20 cellular contexts compared by ENCODE assay signal in the genomic region with DNA sequence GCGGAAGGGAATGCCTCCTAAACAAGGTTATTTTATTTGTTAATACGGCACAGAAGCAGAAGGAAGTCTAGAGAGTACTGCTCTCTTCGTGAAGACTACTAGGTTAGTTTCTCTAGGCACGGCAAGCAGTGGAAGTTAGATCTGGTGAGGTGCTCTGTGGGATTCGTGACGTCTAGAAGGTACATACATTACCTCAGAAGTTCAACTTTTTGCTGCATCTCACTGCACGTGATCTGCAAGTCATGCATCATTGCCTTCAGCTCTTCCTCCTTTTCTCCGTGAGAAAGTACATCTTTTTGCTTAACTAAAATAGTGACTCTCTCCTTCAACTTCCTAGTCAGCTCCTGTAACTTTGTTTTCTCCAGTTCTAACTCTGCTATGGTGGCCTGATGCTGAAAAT.
A peak's percentile ranks its signal among the peaks of the same experiment; 100 is the strongest.
DNase-seq lines count a peak whose midpoint lies in the region; ATAC-seq and TF ChIP-seq lines count a peak whose summit lies in the region.
"Had no signal": no experiment of that assay in that cellular context is flagged by ENCODE, and none has a peak within 500 bp of the region (broad histone marks: within the 10 kb centered on the region; RNA-seq: fewer than 3 reads in every experiment).

No MANE protein-coding gene starts in this region.

- H2AFZ ChIP-seq in OCI-LY3 (ENCODE audit: low read depth, low read length): no peak overlapping the region
- H2AFZ ChIP-seq in SK-N-SH (ENCODE audit: low read depth): no peak overlapping the region

- peak overlapping the region in 3 of 11 experiments; percentile 8 to 54 (median 18); a peak in 3 of 22 replicates for H3K9ac ChIP-seq in BLaER1 treated with 17β-estradiol and CSF1 and Interleukin-3, amounts not matched to agents 10 nM and 100 nM
- H3K9ac ChIP-seq in OCI-LY3 (ENCODE audit: low read length) (peak overlapping the region; percentile 27; the same call in 1 of the 2 replicates), SK-N-SH (no peak overlapping the region)

- WGBS in SK-N-SH (ENCODE audit: low lambda C conversion rate): 90% methylated on average over 8 of the region's 8 CpGs

- no peak overlapping the region for H3K4me3 ChIP-seq in BLaER1 treated with 17β-estradiol and CSF1 and Interleukin-3, amounts not matched to agents 10 nM and 100 nM
- H3K4me3 ChIP-seq in OCI-LY3 (ENCODE audit: low read length) (peak overlapping the region; percentile 34; the same call in 1 of the 2 replicates), mucosa of descending colon (no peak overlapping the region), SK-N-SH (ENCODE audit: low read depth in 2 of 2, low read length in 1 of 2) (no peak overlapping the region)
- H3K4me3 ChIP-seq: cardiac muscle cell, K562, ovary had no signal

- TF ChIP-seq CTCF in GM20000 (IDR thresholded peaks at IDR 0.05; ENCODE audit: extremely low read depth, missing control alignments) (no peak), OCI-LY3 (IDR thresholded peaks at IDR 0.05; ENCODE audit: low read depth, low read length) (no peak), mucosa of descending colon (IDR thresholded peaks at IDR 0.05) (no peak), SK-N-SH (IDR thresholded peaks at IDR 0.05) (no peak)

- peaks cover 0 to 27% (median 6%) of the 10 kb centered on the region in 11 experiments; a peak in 9 of 22 replicates for H4K20me1 ChIP-seq in BLaER1 treated with 17β-estradiol and CSF1 and Interleukin-3, amounts not matched to agents 10 nM and 100 nM
- H4K20me1 ChIP-seq in OCI-LY3 (ENCODE audit: insufficient read depth, low read length) (no peaks in the 10 kb centered on the region), SK-N-SH (ENCODE audit: insufficient read depth) (no peaks in the 10 kb centered on the region)

- H3K27me3 ChIP-seq in BLaER1 treated with 17β-estradiol and CSF1 and Interleukin-3, amounts not matched to agents 10 nM and 100 nM: no peaks in the 10 kb centered on the region
- H3K27me3 ChIP-seq in OCI-LY3 (ENCODE audit: low read depth, low read length): no peaks in the 10 kb centered on the region
- H3K27me3 ChIP-seq in SK-N-SH (ENCODE audit: insufficient read depth): no peaks in the 10 kb centered on the region
- H3K27me3 ChIP-seq: cardiac muscle cell, ovary had no signal

- POLR2A ChIA-PET in SK-N-SH (lab: Yijun Ruan, JAX): interaction anchor here (1.3 kb wide), 1 partner anchor 13 kb away, joined by 3 read pairs; no protein-coding TSS in a partner anchor

- H3K79me2 ChIP-seq in OCI-LY3 (ENCODE audit: low read length): peaks cover 52% of the 10 kb centered on the region
- H3K79me2 ChIP-seq in SK-N-SH (ENCODE audit: insufficient read depth): peaks cover 8% of the 10 kb centered on the region; the same call in 1 of the 2 replicates

- no peak for TF ChIP-seq EP300 in SK-N-SH (IDR thresholded peaks at IDR 0.05; ENCODE audit: borderline replicate concordance in 1 of 2, low read depth in 1 of 2, low read length in 1 of 2)

- peak overlapping the region in 9 of 11 experiments; percentile 23 to 60 (median 47); a peak in 13 of 22 replicates for H3K27ac ChIP-seq in BLaER1 treated with 17β-estradiol and CSF1 and Interleukin-3, amounts not matched to agents 10 nM and 100 nM
- H3K27ac ChIP-seq in OCI-LY3 (ENCODE audit: low read length): peak overlapping the region; percentile 91
- no peak overlapping the region for H3K27ac ChIP-seq in SK-N-SH (ENCODE audit: low read depth in 2 of 2, low read length in 1 of 2)
- H3K27ac ChIP-seq: cardiac muscle cell, ovary had no signal

- peaks cover 80 to 100% (median 97%) of the 10 kb centered on the region in 11 experiments for H3K36me3 ChIP-seq in BLaER1 treated with 17β-estradiol and CSF1 and Interleukin-3, amounts not matched to agents 10 nM and 100 nM
- H3K36me3 ChIP-seq in OCI-LY3 (replicated peaks; ENCODE audit: low read depth, low read length) (peaks cover 73% of the 10 kb centered on the region), mucosa of descending colon (ENCODE audit: low read depth) (no peaks in the 10 kb centered on the region), SK-N-SH (replicated peaks in 1 of 2; ENCODE audit: control insufficient read depth in 1 of 2, insufficient read depth in 2 of 2, low read length in 1 of 2) (peaks cover 56 to 82% of the 10 kb centered on the region in 2 experiments)
- H3K36me3 ChIP-seq: ovary had no signal

- peaks cover 18 to 30% (median 23%) of the 10 kb centered on the region in 10 experiments for H3K4me1 ChIP-seq in BLaER1 treated with 17β-estradiol and CSF1 and Interleukin-3, amounts not matched to agents 10 nM and 100 nM
- peaks cover 62% of the 10 kb centered on the region for H3K4me1 ChIP-seq in OCI-LY3 (ENCODE audit: low read length)
- H3K4me1 ChIP-seq in mucosa of descending colon (ENCODE audit: low read depth): no peaks in the 10 kb centered on the region
- no peaks in the 10 kb centered on the region; a peak in 1 of 4 replicates for H3K4me1 ChIP-seq in SK-N-SH (ENCODE audit: control insufficient read depth in 1 of 2, insufficient read depth in 2 of 2, low read depth in 1 of 2, low read length in 1 of 2)

- CTCF ChIA-PET in SK-N-SH (lab: Yijun Ruan, JAX): interaction anchor here (1.4 kb wide), 1 partner anchor 21 kb away, joined by 4 read pairs; no protein-coding TSS in a partner anchor

- intact Hi-C loops in mucosa of descending colon (cut with DNase I, micrococcal nuclease): no loop called here

- no peaks in the 10 kb centered on the region for H3K9me2 ChIP-seq in SK-N-SH

- peak overlapping the region; percentile 36 to 77 (median 60) for H3K4me2 ChIP-seq in BLaER1 treated with 17β-estradiol and CSF1 and Interleukin-3, amounts not matched to agents 10 nM and 100 nM
- H3K4me2 ChIP-seq in OCI-LY3 (ENCODE audit: low read length) (peak overlapping the region; percentile 67), SK-N-SH (no peak overlapping the region)

- no peak for TF ChIP-seq RAD21 in SK-N-SH (IDR thresholded peaks at IDR 0.05; ENCODE audit: low read length)

- peak; percentile 21 for DNase-seq in GM20000 (ENCODE audit: low spot score)
- DNase-seq in mucosa of descending colon: no peak
- DNase-seq in SK-N-SH: no peak
- no peak for DNase-seq in HPDE6-E6E7 (ENCODE audit: extremely low spot score)
- no peak for DNase-seq in effector CD8-positive, alpha-beta T cell (lab: John Stamatoyannopoulos, UW)
- DNase-seq in SK-N-DZ (ENCODE audit: low spot score): no peak
- DNase-seq: activated CD4-positive, alpha-beta T cell treated with anti-CD3 and anti-CD28 coated beads for 4 hours; activated CD8-positive, alpha-beta memory T cell treated with anti-CD3 and anti-CD28 coated beads, Interleukin-2, amount 10 ng/mL, durations not matched to agents 7 days and 5 days; anterior cingulate cortex; glutamatergic neuron; NCI-H187; NCI-H774; ovary; stimulated activated CD4-positive, alpha-beta T cell treated with anti-CD3 and anti-CD28 coated beads, Interleukin-4, amount 100 ng/mL, for 1 hour; trophoblast cell had no signal

- ATAC-seq in mucosa of descending colon: peak; percentile 50
- ATAC-seq: activated CD8-positive, alpha-beta memory T cell treated with anti-CD3 and anti-CD28 coated beads, Interleukin-2, amount 10 ng/mL, durations not matched to agents 7 days and 5 days; K562; Panc1 had no signal

- peaks cover 0 to under 1% (median 0%) of the 10 kb centered on the region in 11 experiments; a peak in 2 of 22 replicates for H3K9me3 ChIP-seq in BLaER1 treated with 17β-estradiol and CSF1 and Interleukin-3, amounts not matched to agents 10 nM and 100 nM (replicated peaks in 1 of 11)
- H3K9me3 ChIP-seq in OCI-LY3 (ENCODE audit: insufficient read depth, low read length) (no peaks in the 10 kb centered on the region), mucosa of descending colon (no peaks in the 10 kb centered on the region), SK-N-SH (no peaks in the 10 kb centered on the region)
- H3K9me3 ChIP-seq: ovary had no signal

- H3F3A ChIP-seq in SK-N-SH (replicated peaks; ENCODE audit: insufficient read depth): no peaks in the 10 kb centered on the region

TF ChIP-seq in SK-N-SH, 30 proteins besides CTCF, POLR2A, EP300 and RAD21 (continues in another document):
- TF ChIP-seq FOXM1 (IDR thresholded peaks at IDR 0.05; ENCODE audit: low read depth) (no peak), SMC3 (IDR thresholded peaks at IDR 0.05; ENCODE audit: low read depth, low read length) (no peak), GABPA (IDR thresholded peaks at IDR 0.05; ENCODE audit: low read depth) (no peak), SIN3A (IDR thresholded peaks at IDR 0.05; ENCODE audit: borderline replicate concordance, low read depth, low read length) (no peak), NFIC (IDR thresholded peaks at IDR 0.05; ENCODE audit: borderline replicate concordance) (no peak), RXRA (IDR thresholded peaks at IDR 0.05; ENCODE audit: borderline replicate concordance, low read depth) (no peak), TCF12 (IDR thresholded peaks at IDR 0.05) (no peak), USF1 (IDR thresholded peaks at IDR 0.05; ENCODE audit: borderline replicate concordance, low read depth) (no peak), ELF1 (IDR thresholded peaks at IDR 0.05) (no peak), JUND (IDR thresholded peaks at IDR 0.05) (no peak), CHD2 (IDR thresholded peaks at IDR 0.05; ENCODE audit: low read length, partially characterized antibody) (no peak), POLR2AphosphoS5 (IDR thresholded peaks at IDR 0.05; ENCODE audit: low read depth, low read length) (no peak)
- TF ChIP-seq, protein P1, sequence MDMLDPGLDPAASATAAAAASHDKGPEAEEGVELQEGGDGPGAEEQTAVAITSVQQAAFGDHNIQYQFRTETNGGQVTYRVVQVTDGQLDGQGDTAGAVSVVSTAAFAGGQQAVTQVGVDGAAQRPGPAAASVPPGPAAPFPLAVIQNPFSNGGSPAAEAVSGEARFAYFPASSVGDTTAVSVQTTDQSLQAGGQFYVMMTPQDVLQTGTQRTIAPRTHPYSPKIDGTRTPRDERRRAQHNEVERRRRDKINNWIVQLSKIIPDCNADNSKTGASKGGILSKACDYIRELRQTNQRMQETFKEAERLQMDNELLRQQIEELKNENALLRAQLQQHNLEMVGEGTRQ (IDR thresholded peaks at IDR 0.05; ENCODE audit: borderline replicate concordance, low read depth, low read length): no peak
- TF ChIP-seq, protein P2, sequence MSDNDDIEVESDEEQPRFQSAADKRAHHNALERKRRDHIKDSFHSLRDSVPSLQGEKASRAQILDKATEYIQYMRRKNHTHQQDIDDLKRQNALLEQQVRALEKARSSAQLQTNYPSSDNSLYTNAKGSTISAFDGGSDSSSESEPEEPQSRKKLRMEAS (IDR thresholded peaks at IDR 0.05; ENCODE audit: low read depth): no peak

Comparison
In these comparisons a context has a peak if more than half of its experiments do, and no peak if none do; other contexts are left out.
1. H3K27ac ChIP-seq: peak in BLaER1 treated with 17β-estradiol and CSF1 and Interleukin-3, amounts not matched to agents 10 nM and 100 nM (9 of 11) and OCI-LY3 (single experiment); none in SK-N-SH (0 of 2).